Comparison of ENCODE assay signal across 1 cellular context in the genomic region with DNA sequence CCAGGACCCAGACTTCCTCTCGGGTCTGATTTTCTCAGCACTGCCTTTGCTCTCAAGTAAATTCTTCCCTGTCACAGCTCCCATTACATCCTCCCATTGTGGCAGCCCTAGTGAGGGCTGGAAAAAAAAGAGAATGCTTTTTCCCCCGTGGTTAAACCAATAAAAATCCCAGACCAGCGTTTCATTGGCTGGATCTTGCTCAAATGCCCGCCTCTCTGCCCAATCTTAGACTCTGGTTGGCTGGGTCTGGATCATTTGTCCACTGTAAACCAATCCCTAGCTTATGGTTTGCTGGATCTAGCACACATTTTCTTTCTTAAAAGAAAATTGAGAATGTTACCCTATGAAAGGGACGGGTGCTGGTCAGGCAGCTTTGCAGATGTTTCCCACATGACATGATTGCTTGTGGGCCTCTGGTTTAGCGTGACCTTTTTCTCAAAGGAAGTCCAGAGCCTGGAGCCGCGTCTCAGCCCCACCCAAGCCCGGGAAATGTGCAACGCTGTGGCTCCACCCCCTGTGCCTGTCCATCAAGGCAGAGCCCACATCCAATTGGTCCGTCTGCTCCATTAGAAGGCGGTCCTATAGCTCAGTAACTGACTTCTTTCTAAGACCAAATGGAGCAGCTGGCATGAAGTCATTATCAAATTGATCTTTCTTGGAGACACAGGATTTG.
TF ChIP-seq lines count a peak whose summit lies in the region.

No MANE protein-coding gene starts in this region.

TF ChIP-seq in HepG2, 621 proteins besides CTCF, POLR2A, EP300 and RAD21:
- TF ChIP-seq ZNF550 (CRISPR knock-in tag; IDR thresholded peaks at IDR 0.05; ENCODE audit: borderline replicate concordance) = no peak
- TF ChIP-seq SP2 (CRISPR knock-in tag; IDR thresholded peaks at IDR 0.05) = peak; percentile 57
- TF ChIP-seq, protein P1, sequence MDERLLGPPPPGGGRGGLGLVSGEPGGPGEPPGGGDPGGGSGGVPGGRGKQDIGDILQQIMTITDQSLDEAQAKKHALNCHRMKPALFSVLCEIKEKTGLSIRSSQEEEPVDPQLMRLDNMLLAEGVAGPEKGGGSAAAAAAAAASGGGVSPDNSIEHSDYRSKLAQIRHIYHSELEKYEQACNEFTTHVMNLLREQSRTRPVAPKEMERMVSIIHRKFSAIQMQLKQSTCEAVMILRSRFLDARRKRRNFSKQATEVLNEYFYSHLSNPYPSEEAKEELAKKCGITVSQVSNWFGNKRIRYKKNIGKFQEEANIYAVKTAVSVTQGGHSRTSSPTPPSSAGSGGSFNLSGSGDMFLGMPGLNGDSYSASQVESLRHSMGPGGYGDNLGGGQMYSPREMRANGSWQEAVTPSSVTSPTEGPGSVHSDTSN (CRISPR knock-in tag; IDR thresholded peaks at IDR 0.05) = peak; percentile 87
- TF ChIP-seq MEIS2 (CRISPR knock-in tag; IDR thresholded peaks at IDR 0.05) = no peak
- no peak for TF ChIP-seq ZMAT3 (CRISPR knock-in tag; conservative IDR thresholded peaks at IDR 0.05)
- TF ChIP-seq ZFX (CRISPR knock-in tag; IDR thresholded peaks at IDR 0.05; ENCODE audit: low read depth) = no peak
- no peak for TF ChIP-seq SETDB1 (CRISPR knock-in tag; IDR thresholded peaks at IDR 0.05; ENCODE audit: borderline replicate concordance)
- TF ChIP-seq, protein P2, sequence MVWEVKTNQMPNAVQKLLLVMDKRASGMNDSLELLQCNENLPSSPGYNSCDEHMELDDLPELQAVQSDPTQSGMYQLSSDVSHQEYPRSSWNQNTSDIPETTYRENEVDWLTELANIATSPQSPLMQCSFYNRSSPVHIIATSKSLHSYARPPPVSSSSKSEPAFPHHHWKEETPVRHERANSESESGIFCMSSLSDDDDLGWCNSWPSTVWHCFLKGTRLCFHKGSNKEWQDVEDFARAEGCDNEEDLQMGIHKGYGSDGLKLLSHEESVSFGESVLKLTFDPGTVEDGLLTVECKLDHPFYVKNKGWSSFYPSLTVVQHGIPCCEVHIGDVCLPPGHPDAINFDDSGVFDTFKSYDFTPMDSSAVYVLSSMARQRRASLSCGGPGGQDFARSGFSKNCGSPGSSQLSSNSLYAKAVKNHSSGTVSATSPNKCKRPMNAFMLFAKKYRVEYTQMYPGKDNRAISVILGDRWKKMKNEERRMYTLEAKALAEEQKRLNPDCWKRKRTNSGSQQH (CRISPR knock-in tag; IDR thresholded peaks at IDR 0.05; ENCODE audit: low read depth) = no peak
- peak; percentile 54 for TF ChIP-seq NFYB (CRISPR knock-in tag; IDR thresholded peaks at IDR 0.05)
- peak; percentile 56 for TF ChIP-seq NFYC (CRISPR knock-in tag; IDR thresholded peaks at IDR 0.05)
